ENCODE assay signal across 7 cellular contexts in the genomic region with DNA sequence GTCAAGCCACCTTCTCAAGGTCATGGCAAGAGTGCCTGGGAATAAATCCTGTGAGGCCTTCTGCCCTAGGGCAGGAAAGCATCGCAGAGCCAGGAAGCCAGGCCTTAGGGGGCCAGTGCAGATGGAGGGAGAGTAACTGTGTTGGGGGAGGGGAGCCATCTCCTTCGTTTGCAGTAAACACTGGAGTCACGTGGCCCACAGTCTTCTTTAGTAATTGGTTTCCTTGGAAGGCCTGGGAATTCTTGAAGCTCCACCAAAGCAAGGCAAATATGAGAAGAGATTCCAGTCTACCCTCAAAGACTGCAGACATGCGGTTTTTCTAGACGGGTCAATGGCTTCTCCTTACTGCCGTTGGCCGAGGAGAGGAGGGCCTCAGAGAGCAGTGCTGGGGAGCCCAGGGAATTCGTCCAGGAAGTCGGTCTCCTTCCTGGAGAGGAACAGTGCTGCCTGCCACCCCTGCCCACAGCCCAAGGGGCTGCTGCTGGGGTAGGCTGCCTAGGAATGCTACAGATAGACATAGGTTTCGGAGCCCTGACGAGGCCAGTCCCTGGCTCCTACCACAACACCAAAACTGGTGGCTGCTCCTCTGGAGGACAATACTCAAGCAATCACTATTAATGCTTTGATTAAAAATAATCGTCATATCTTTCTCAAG. TPM values are rescaled to one million over a fixed set of nuclear protein-coding genes. Genes with fewer than 3 reads are reported as not detected.
A peak's percentile ranks its signal among the peaks of the same experiment; 100 is the strongest.
DNase-seq lines count a peak whose midpoint lies in the region; ATAC-seq and TF ChIP-seq lines count a peak whose summit lies in the region.

No MANE protein-coding gene starts in this region.

- no peak overlapping the region for H2AFZ ChIP-seq in osteoblast (ENCODE audit: low read length)

- H4K20me1 ChIP-seq in osteoblast (ENCODE audit: insufficient read depth, low read length), result peaks cover 42% of the 10 kb centered on the region

- peak; percentile 93 for DNase-seq in EH (ENCODE audit: low read depth)
- DNase-seq in RWPE1 (ENCODE audit: low spot score), result no peak
- peak; percentile 79 for DNase-seq in fibroblast of villous mesenchyme (ENCODE audit: low read depth)
- no peak for DNase-seq in prostate gland (ENCODE audit: low spot score)
- DNase-seq in stimulated activated CD4-positive, alpha-beta T cell treated with anti-CD3 and anti-CD28 coated beads, Interleukin-1b, Interleukin-23, amount 100 ng/mL, for 48 hours, result no peak
- DNase-seq in osteoblast (ENCODE audit: insufficient read length, low spot score, missing footprints), result no peak

- CTCF ChIA-PET in RWPE1 (lab: Yijun Ruan, JAX), result no interaction called here

- H3K27ac ChIP-seq in RWPE1 (peak overlapping the region; percentile 53), prostate gland (peak overlapping the region; percentile 87 to 91), osteoblast (ENCODE audit: low read depth, low read length) (no peak overlapping the region)

- POLR2A ChIA-PET in RWPE1 (lab: Yijun Ruan, JAX; ENCODE audit: low non-redundant PET), result interaction anchor here (0.6 kb wide), 1 partner anchor 26 kb away, joined by 3 read pairs; no protein-coding TSS in a partner anchor

- H3K27me3 ChIP-seq in prostate gland (replicated peaks; ENCODE audit: insufficient read depth) (no peaks in the 10 kb centered on the region), osteoblast (ENCODE audit: insufficient read depth, low read length) (no peaks in the 10 kb centered on the region)

- TF ChIP-seq CTCF in RWPE1 (conservative IDR thresholded peaks at IDR 0.05; ENCODE audit: low read depth), result no peak
- TF ChIP-seq CTCF in fibroblast of villous mesenchyme (IDR thresholded peaks at IDR 0.05; ENCODE audit: insufficient read depth, low read depth, low read length), result no peak
- no peak for TF ChIP-seq CTCF in prostate gland (IDR thresholded peaks at IDR 0.05)
- no peak for TF ChIP-seq CTCF in osteoblast (IDR thresholded peaks at IDR 0.05; ENCODE audit: extremely low read depth, low read depth, low read length)

- H3K36me3 ChIP-seq in prostate gland (no peaks in the 10 kb centered on the region), osteoblast (ENCODE audit: insufficient read depth, low read length) (peaks cover 19% of the 10 kb centered on the region)

- intact Hi-C loops in prostate gland (cut with DNase I), result no loop called here

- H3K4me1 ChIP-seq in prostate gland (replicated peaks), result peaks cover 66% of the 10 kb centered on the region
- peaks cover 6% of the 10 kb centered on the region for H3K4me1 ChIP-seq in osteoblast (ENCODE audit: insufficient read depth, low read length)

- ATAC-seq in HG02610 (IDR thresholded peaks at IDR 0.05; ENCODE audit: unreplicated experiment), result no peak

- peaks cover 67% of the 10 kb centered on the region for H3K79me2 ChIP-seq in osteoblast (ENCODE audit: insufficient read depth, low read length)

- H3K4me3 ChIP-seq in fibroblast of villous mesenchyme (ENCODE audit: low read depth, low read length) (no peak overlapping the region), prostate gland (no peak overlapping the region), osteoblast (ENCODE audit: insufficient read depth, low read length) (no peak overlapping the region)

- no peak overlapping the region for H3K4me2 ChIP-seq in osteoblast (ENCODE audit: insufficient read depth, low read length)

- TF ChIP-seq POLR2A in prostate gland (IDR thresholded peaks at IDR 0.05), result no peak

- no peaks in the 10 kb centered on the region for H3K9me3 ChIP-seq in prostate gland
- H3K9me3 ChIP-seq in osteoblast (ENCODE audit: low read depth, low read length), result no peaks in the 10 kb centered on the region

- 48% methylated on average over 12 of the region's 12 CpGs for WGBS in prostate gland

RNA-seq across cellular contexts. Expression of gene ANP32A, which starts 30.6 kb away (rescaled TPM):
- total RNA-seq in fibroblast of villous mesenchyme (28.7 and 38.0 TPM in 2 replicates), prostate gland (10 to 100 TPM; 52.6 to 70.8 TPM), osteoblast (27.4 and 29.7 TPM in 2 replicates)

Comparison
In these comparisons a context has a peak if more than half of its experiments do, and no peak if none do; other contexts are left out.
1. DNase-seq: peak in EH (single experiment) and fibroblast of villous mesenchyme (single experiment); none in RWPE1 (single experiment), prostate gland (single experiment), stimulated activated CD4-positive, alpha-beta T cell treated with anti-CD3 and anti-CD28 coated beads, Interleukin-1b, Interleukin-23, amount 100 ng/mL, for 48 hours (single experiment) and osteoblast (single experiment).